ENCODE assay signal across 8 cellular contexts in the genomic region with DNA sequence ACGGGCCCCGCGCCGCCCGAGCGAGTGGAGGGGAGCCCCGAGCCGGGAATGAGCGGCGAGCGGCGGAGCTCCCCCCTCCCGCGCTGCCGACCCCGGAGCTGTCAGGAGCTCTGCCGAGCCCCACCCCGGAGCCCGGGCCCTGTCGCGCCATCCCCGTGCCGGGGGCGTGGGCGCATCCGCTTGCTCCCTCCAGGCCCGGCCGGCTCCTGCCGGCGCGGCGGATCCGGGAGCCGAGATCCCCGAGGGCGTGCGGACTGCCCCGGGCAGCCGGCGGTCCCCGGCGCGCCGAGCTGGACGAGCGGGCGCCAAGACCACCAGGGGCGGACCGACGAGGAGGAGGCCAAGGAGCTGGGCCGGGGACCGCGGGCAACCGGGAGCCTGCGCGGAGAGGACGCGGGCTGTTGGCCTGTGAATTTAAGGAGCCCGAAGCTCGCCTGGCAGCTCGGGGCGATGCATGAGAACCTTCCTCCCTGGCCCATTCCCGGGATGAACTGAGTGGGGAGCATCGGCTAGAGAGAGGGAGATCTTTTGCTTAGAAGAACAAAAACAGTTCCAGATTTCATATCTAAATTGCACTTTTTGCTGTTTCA. TPM values are rescaled to one million over a fixed set of nuclear protein-coding genes. Genes with fewer than 3 reads are reported as not detected.
DNase-seq lines count a peak whose midpoint lies in the region; ATAC-seq and TF ChIP-seq lines count a peak whose summit lies in the region.

No MANE protein-coding gene starts in this region.

- peak overlapping the region; percentile 32 for H3K4me2 ChIP-seq in neural cell (ENCODE audit: low read length)

- in situ Hi-C loops in Panc1 (cut with HindIII; ENCODE audit: low pct_unique_long_range_greater_than_20kb, low sequenced_read_pairs) = no loop called here

- intact Hi-C loops in Panc1 (cut with micrococcal nuclease; ENCODE audit: unreplicated experiment) = loop anchor here (2.0 kb wide), 1 partner anchor 202 kb away; no protein-coding TSS in a partner anchor
- intact Hi-C loops in esophagus muscularis mucosa (cut with DNase I) = loop anchor here (10.0 kb wide), 1 partner anchor 904 kb away; no protein-coding TSS in a partner anchor

- H3K79me2 ChIP-seq in neural cell (replicated peaks; ENCODE audit: insufficient read depth, low read length) = no peaks in the 10 kb centered on the region

- CTCF ChIA-PET in Panc1 (lab: Charles Lee) = interaction anchor here (0.6 to 1.2 kb wide), 3 partner anchors 30 to 183 kb away, joined by 3 to 5 read pairs (median 5); no protein-coding TSS in a partner anchor

- H3K9ac ChIP-seq in neural cell (ENCODE audit: low read length) = no peak overlapping the region

- H3K27ac ChIP-seq in Panc1 (ENCODE audit: low read length) (no peak overlapping the region), esophagus muscularis mucosa (replicated peaks in 1 of 4) (peak overlapping the region; percentile 68 to 82 (median 76)), neural cell (ENCODE audit: low read length) (no peak overlapping the region)

- ATAC-seq in GM21737 (IDR thresholded peaks at IDR 0.05; ENCODE audit: unreplicated experiment) (peak; percentile 31), Panc1 (peak; percentile 61)

- WGBS in esophagus muscularis mucosa = 0% methylated on average over 5 of the region's 64 CpGs

- no peaks in the 10 kb centered on the region for H3K9me2 ChIP-seq in neural cell (ENCODE audit: insufficient read depth, low read length)

- POLR2A ChIA-PET in Panc1 (lab: Charles Lee) = no interaction called here

- TF ChIP-seq CTCF in GM06990 (IDR thresholded peaks at IDR 0.05; ENCODE audit: insufficient read depth, low read length, poor library complexity, severe bottlenecking) (no peak), Panc1 (IDR thresholded peaks at IDR 0.05) (no peak; the same call in none of the 2 replicates), esophagus muscularis mucosa (IDR thresholded peaks at IDR 0.05) (no peak), neural cell (IDR thresholded peaks at IDR 0.05; ENCODE audit: poor library complexity, severe bottlenecking) (no peak)

- no peaks in the 10 kb centered on the region for H4K20me1 ChIP-seq in neural cell (ENCODE audit: insufficient read depth)

- DNase-seq in GM06990 (ENCODE audit: extremely low read depth, insufficient read length) (peak; percentile 26), Panc1 (ENCODE audit: low read depth, low spot score) (no peak), esophagus muscularis mucosa (ENCODE audit: extremely low spot score) (no peak), SW480 (ENCODE audit: low spot score) (no peak), Kasumi-1 (lab: John Stamatoyannopoulos, UW) (no peak)
- no peak for DNase-seq in stimulated activated CD4-positive, alpha-beta T cell treated with anti-CD3 and anti-CD28 coated beads, Interleukin-4, amount 100 ng/mL, for 1 hour

- H3K27me3 ChIP-seq in GM06990 (replicated peaks; ENCODE audit: control insufficient read depth, insufficient read depth, low read length) = no peaks in the 10 kb centered on the region; the same call in 1 of the 2 replicates
- H3K27me3 ChIP-seq in Panc1 (ENCODE audit: control insufficient read depth, insufficient read depth, low read length) = peaks cover 16% of the 10 kb centered on the region
- H3K27me3 ChIP-seq in esophagus muscularis mucosa = peaks cover 0 to 77% (median 15%) of the 10 kb centered on the region in 4 donors
- peaks cover 98% of the 10 kb centered on the region for H3K27me3 ChIP-seq in neural cell (ENCODE audit: insufficient read depth, low read depth, low read length)

- H3K36me3 ChIP-seq in GM06990 (ENCODE audit: control insufficient read depth, insufficient read depth, low read length) = no peaks in the 10 kb centered on the region
- no peaks in the 10 kb centered on the region for H3K36me3 ChIP-seq in Panc1 (ENCODE audit: control insufficient read depth, insufficient read depth, low read length)
- no peaks in the 10 kb centered on the region for H3K36me3 ChIP-seq in esophagus muscularis mucosa
- no peaks in the 10 kb centered on the region for H3K36me3 ChIP-seq in neural cell (ENCODE audit: insufficient read depth, low read length)

- H3K9me3 ChIP-seq in Panc1 (ENCODE audit: control insufficient read depth, insufficient read depth, low read depth, low read length) (no peaks in the 10 kb centered on the region), esophagus muscularis mucosa (no peaks in the 10 kb centered on the region), neural cell (ENCODE audit: low read length) (no peaks in the 10 kb centered on the region)

- peaks cover 29% of the 10 kb centered on the region for H3K4me1 ChIP-seq in Panc1 (ENCODE audit: control insufficient read depth, insufficient read depth, low read length)
- H3K4me1 ChIP-seq in esophagus muscularis mucosa = peaks cover 33 to 50% (median 40%) of the 10 kb centered on the region in 4 donors

- TF ChIP-seq RAD21 in neural cell (conservative IDR thresholded peaks at IDR 0.05) = no peak

- no TSS peak for BruUV-seq in Panc1 (replicated peaks; lab: Mats Ljungman, UMichigan)

- no peaks in the 10 kb centered on the region for H3F3A ChIP-seq in neural cell (ENCODE audit: insufficient read depth, low read length, poor library complexity, severe bottlenecking)

- no peak for TF ChIP-seq EP300 in esophagus muscularis mucosa (IDR thresholded peaks at IDR 0.05)
- no peak for TF ChIP-seq EP300 in neural cell (conservative IDR thresholded peaks at IDR 0.05; ENCODE audit: poor library complexity, severe bottlenecking)

- H3K4me3 ChIP-seq in GM06990 (replicated peaks; ENCODE audit: low read depth, low read length) (peak overlapping the region; percentile 54), Panc1 (ENCODE audit: low read depth in 2 of 2, low read length in 2 of 2) (peak overlapping the region; percentile 60 to 75), esophagus muscularis mucosa (peak overlapping the region; percentile 59 to 72 (median 61)), neural cell (ENCODE audit: low read length) (peak overlapping the region; percentile 71)

- no peak for TF ChIP-seq POLR2A in esophagus muscularis mucosa (IDR thresholded peaks at IDR 0.05; ENCODE audit: low read depth)

- H2AFZ ChIP-seq in neural cell (ENCODE audit: low read depth, low read length) = no peak overlapping the region

TF ChIP-seq in neural cell, 6 proteins besides CTCF, POLR2A, EP300 and RAD21:
- TF ChIP-seq SMC3 (conservative IDR thresholded peaks at IDR 0.05; ENCODE audit: poor library complexity) = peak; percentile 1
- TF ChIP-seq TAF1 (IDR thresholded peaks at IDR 0.05; ENCODE audit: low read depth) = no peak

RNA-seq across cellular contexts. Expression of gene PTHLH, which starts 2.0 kb away (rescaled TPM):
- total RNA-seq in Panc1 (2021; ENCODE audit: unreplicated experiment) = 2.2 TPM
- polyA plus RNA-seq in Panc1 (2012; ENCODE audit: insufficient read length) = 4.6 TPM
- 1 to 10 TPM; 2.5 to 5.5 (median 3.3) TPM for total RNA-seq in esophagus muscularis mucosa
- polyA plus RNA-seq in neural cell = 0.22 and 1.4 TPM in 2 replicates
- polyA minus RNA-seq in neural cell = 0.73 and 1.2 TPM in 2 replicates

Comparison
In these comparisons a context has a peak if more than half of its experiments do, and no peak if none do; other contexts are left out.
1. H3K27ac ChIP-seq: peak in esophagus muscularis mucosa (4 of 4); none in Panc1 (single experiment) and neural cell (single experiment).
2. Peak in every context shown above with its lines, with median percentiles within 50 percentile points of each other: H3K4me3 ChIP-seq.